23 cellular contexts compared by ENCODE assay signal in genomic region chr2:9519250-9519649, GRCh38. TPM values are rescaled to one million over a fixed set of nuclear protein-coding genes. Genes with fewer than 3 reads are reported as not detected.
DNase-seq lines count a peak whose midpoint lies in the region; ATAC-seq and TF ChIP-seq lines count a peak whose summit lies in the region.
"Had no signal": no experiment of that assay in that cellular context is flagged by ENCODE, and none has a peak within 500 bp of the region (broad histone marks: within the 10 kb centered on the region; RNA-seq: fewer than 3 reads in every experiment).

No MANE protein-coding gene starts in this region.

- H3K36me3 Mint-ChIP-seq in stimulated activated naive CD8-positive, alpha-beta T cell treated with anti-CD3 and anti-CD28 coated beads, Interleukin-15, Interleukin-2, amounts not matched to agents 100 ng/mL and 50 ng/mL, for 24 hours (ENCODE audit: low read depth): peaks cover 57% of the 10 kb centered on the region
- peaks cover 87% of the 10 kb centered on the region for H3K36me3 Mint-ChIP-seq in activated T-helper 17 cell treated with anti-CD3 and anti-CD28 coated beads, Interleukin-2, amount 50 U/mL, for 72 hours (ENCODE audit: low read depth)
- peaks cover 17 to 34% of the 10 kb centered on the region in 2 donors for H3K36me3 Mint-ChIP-seq in stimulated activated naive B cell treated with anti-CD40 and anti-IgM and Interleukin-4, amounts not matched to agents 10 μg/mL and 1 μg/mL and 100 μg/mL, for 72 hours

- H3K27me3 ChIP-seq in foreskin keratinocyte: no peaks in the 10 kb centered on the region
- H3K27me3 ChIP-seq: tibial nerve had no signal

- peak overlapping the region; percentile 47 for H3K27ac Mint-ChIP-seq in stimulated activated naive CD8-positive, alpha-beta T cell treated with anti-CD3 and anti-CD28 coated beads, Interleukin-15, Interleukin-2, amounts not matched to agents 100 ng/mL and 50 ng/mL, for 24 hours
- H3K27ac Mint-ChIP-seq in activated T-helper 17 cell treated with anti-CD3 and anti-CD28 coated beads, Interleukin-2, amount 50 U/mL, for 72 hours: peak overlapping the region; percentile 61
- H3K27ac Mint-ChIP-seq in stimulated activated naive B cell treated with anti-CD40 and anti-IgM and Interleukin-4, amounts not matched to agents 10 μg/mL and 1 μg/mL and 100 μg/mL, for 72 hours: peak overlapping the region; percentile 51
- H3K27ac Mint-ChIP-seq: activated CD8-positive, alpha-beta memory T cell treated with anti-CD3 and anti-CD28 coated beads, Interleukin-2, amount 10 ng/mL, durations not matched to agents 7 days and 5 days; GM23338; memory B cell; natural killer cell had no signal

- TF ChIP-seq CTCF in foreskin keratinocyte (conservative IDR thresholded peaks at IDR 0.05) (no peak), GM20000 (IDR thresholded peaks at IDR 0.05; ENCODE audit: extremely low read depth, missing control alignments) (no peak)

- H3K27me3 Mint-ChIP-seq in stimulated activated naive CD8-positive, alpha-beta T cell treated with anti-CD3 and anti-CD28 coated beads, Interleukin-15, Interleukin-2, amounts not matched to agents 100 ng/mL and 50 ng/mL, for 24 hours: no peaks in the 10 kb centered on the region
- no peaks in the 10 kb centered on the region for H3K27me3 Mint-ChIP-seq in activated T-helper 17 cell treated with anti-CD3 and anti-CD28 coated beads, Interleukin-2, amount 50 U/mL, for 72 hours
- H3K27me3 Mint-ChIP-seq in stimulated activated naive B cell treated with anti-CD40 and anti-IgM and Interleukin-4, amounts not matched to agents 10 μg/mL and 1 μg/mL and 100 μg/mL, for 72 hours: no peaks in the 10 kb centered on the region
- H3K27me3 Mint-ChIP-seq: activated CD8-positive, alpha-beta memory T cell treated with anti-CD3 and anti-CD28 coated beads, Interleukin-2, amount 10 ng/mL, durations not matched to agents 7 days and 5 days; CD8-positive, alpha-beta memory T cell; central memory CD8-positive, alpha-beta T cell; memory B cell had no signal

- no peak overlapping the region for H3K4me3 Mint-ChIP-seq in stimulated activated naive CD8-positive, alpha-beta T cell treated with anti-CD3 and anti-CD28 coated beads, Interleukin-15, Interleukin-2, amounts not matched to agents 100 ng/mL and 50 ng/mL, for 24 hours
- no peak overlapping the region for H3K4me3 Mint-ChIP-seq in activated T-helper 17 cell treated with anti-CD3 and anti-CD28 coated beads, Interleukin-2, amount 50 U/mL, for 72 hours
- H3K4me3 Mint-ChIP-seq in stimulated activated naive B cell treated with anti-CD40 and anti-IgM and Interleukin-4, amounts not matched to agents 10 μg/mL and 1 μg/mL and 100 μg/mL, for 72 hours: no peak overlapping the region
- H3K4me3 Mint-ChIP-seq: activated CD8-positive, alpha-beta memory T cell treated with anti-CD3 and anti-CD28 coated beads, Interleukin-2, amount 10 ng/mL, durations not matched to agents 7 days and 5 days; CD8-positive, alpha-beta memory T cell; central memory CD8-positive, alpha-beta T cell; GM23338; memory B cell; natural killer cell had no signal

- DNase-seq in stimulated activated naive CD8-positive, alpha-beta T cell treated with anti-CD3 and anti-CD28 coated beads, Interleukin-15, Interleukin-2, amounts not matched to agents 100 U/mL and 50 U/mL, for 24 hours: no peak
- DNase-seq in foreskin keratinocyte (peak in 1 of 2 donors; percentile 22), NCI-H2081 (lab: John Stamatoyannopoulos, UW) (no peak), EL (no peak), GM20000 (ENCODE audit: low spot score) (no peak)
- no peak for DNase-seq in stimulated activated naive B cell treated with anti-CD40 and anti-IgM and Interleukin-4, amounts not matched to agents 10 μg/mL and 1 μg/mL and 100 μg/mL, for 72 hours
- DNase-seq: activated CD8-positive, alpha-beta memory T cell treated with anti-CD3 and anti-CD28 coated beads, Interleukin-2, amount 10 ng/mL, durations not matched to agents 7 days and 5 days; activated effector memory CD4-positive, alpha-beta T cell treated with Interleukin-2 at 50 U/mL for 16 hours; amygdala; CD8-positive, alpha-beta memory T cell; DMS53; natural killer cell; NCI-H1105; NCI-H510A treated with DMSO at 0.1 percent for 48 hours; stimulated activated CD4-positive, alpha-beta T cell treated with anti-CD3 and anti-CD28 coated beads, Interleukin-1b, Interleukin-23, amount 100 ng/mL, for 48 hours; stimulated activated naive CD4-positive, alpha-beta T cell had no signal

- H3K4me1 ChIP-seq in foreskin keratinocyte: no peaks in the 10 kb centered on the region

- H3K9me3 Mint-ChIP-seq in stimulated activated naive CD8-positive, alpha-beta T cell treated with anti-CD3 and anti-CD28 coated beads, Interleukin-15, Interleukin-2, amounts not matched to agents 100 ng/mL and 50 ng/mL, for 24 hours: no peaks in the 10 kb centered on the region
- no peaks in the 10 kb centered on the region for H3K9me3 Mint-ChIP-seq in activated T-helper 17 cell treated with anti-CD3 and anti-CD28 coated beads, Interleukin-2, amount 50 U/mL, for 72 hours
- H3K9me3 Mint-ChIP-seq in stimulated activated naive B cell treated with anti-CD40 and anti-IgM and Interleukin-4, amounts not matched to agents 10 μg/mL and 1 μg/mL and 100 μg/mL, for 72 hours: no peaks in the 10 kb centered on the region
- H3K9me3 Mint-ChIP-seq: CD8-positive, alpha-beta memory T cell; central memory CD8-positive, alpha-beta T cell; GM23338; memory B cell; natural killer cell had no signal

- no peaks in the 10 kb centered on the region for H3K4me1 Mint-ChIP-seq in stimulated activated naive CD8-positive, alpha-beta T cell treated with anti-CD3 and anti-CD28 coated beads, Interleukin-15, Interleukin-2, amounts not matched to agents 100 ng/mL and 50 ng/mL, for 24 hours (ENCODE audit: low read depth)
- H3K4me1 Mint-ChIP-seq in activated T-helper 17 cell treated with anti-CD3 and anti-CD28 coated beads, Interleukin-2, amount 50 U/mL, for 72 hours: no peaks in the 10 kb centered on the region
- H3K4me1 Mint-ChIP-seq in stimulated activated naive B cell treated with anti-CD40 and anti-IgM and Interleukin-4, amounts not matched to agents 10 μg/mL and 1 μg/mL and 100 μg/mL, for 72 hours: no peaks in the 10 kb centered on the region
- H3K4me1 Mint-ChIP-seq: CD8-positive, alpha-beta memory T cell; central memory CD8-positive, alpha-beta T cell; GM23338; memory B cell; natural killer cell had no signal

- no peak for ATAC-seq in stimulated activated naive CD8-positive, alpha-beta T cell treated with anti-CD3 and anti-CD28 coated beads, Interleukin-15, Interleukin-2, amounts not matched to agents 100 U/mL and 50 U/mL, for 24 hours
- peak; percentile 42 for ATAC-seq in activated T-helper 17 cell treated with anti-CD3 and anti-CD28 coated beads, Interleukin-2, amount 50 U/mL, for 72 hours (replicated peaks)
- ATAC-seq in foreskin keratinocyte: peak; percentile 40
- ATAC-seq in stimulated activated naive B cell treated with anti-CD40 and anti-IgM and Interleukin-4, amounts not matched to agents 10 μg/mL and 1 μg/mL and 100 μg/mL, for 72 hours (replicated peaks): no peak
- ATAC-seq: activated CD8-positive, alpha-beta memory T cell treated with anti-CD3 and anti-CD28 coated beads, Interleukin-2, amount 10 ng/mL, durations not matched to agents 7 days and 5 days; GM12878; GM23338; natural killer cell had no signal

- no peak overlapping the region for H3K27ac ChIP-seq in foreskin keratinocyte
- H3K27ac ChIP-seq: tibial nerve had no signal

RNA-seq across cellular contexts. Expression of gene ADAM17, which starts 36.4 kb away (rescaled TPM):
- 10 to 100 TPM; 22.7 to 31.2 TPM for total RNA-seq in activated T-helper 17 cell treated with anti-CD3 and anti-CD28 coated beads, Interleukin-2, amount 50 U/mL, for 72 hours
- total RNA-seq in foreskin keratinocyte: 29.3 and 29.5 TPM in 2 replicates
- polyA plus RNA-seq in foreskin keratinocyte: 8.3 and 8.8 TPM in 2 replicates

RNA-seq across cellular contexts. Expression of gene IAH1, which starts 44.9 kb away (rescaled TPM):
- 10 to 100 TPM; 61.2 to 65.1 TPM for total RNA-seq in activated T-helper 17 cell treated with anti-CD3 and anti-CD28 coated beads, Interleukin-2, amount 50 U/mL, for 72 hours
- total RNA-seq in foreskin keratinocyte: 62.0 and 71.7 TPM in 2 replicates
- polyA plus RNA-seq in foreskin keratinocyte: 78.7 and 80.7 TPM in 2 replicates

Comparison
In these comparisons a context has a peak if more than half of its experiments do, and no peak if none do; other contexts are left out.
1. ATAC-seq: peak in activated T-helper 17 cell treated with anti-CD3 and anti-CD28 coated beads, Interleukin-2, amount 50 U/mL, for 72 hours (single experiment) and foreskin keratinocyte (single experiment); none in stimulated activated naive CD8-positive, alpha-beta T cell treated with anti-CD3 and anti-CD28 coated beads, Interleukin-15, Interleukin-2, amounts not matched to agents 100 U/mL and 50 U/mL, for 24 hours (single experiment) and stimulated activated naive B cell treated with anti-CD40 and anti-IgM and Interleukin-4, amounts not matched to agents 10 μg/mL and 1 μg/mL and 100 μg/mL, for 72 hours (0 of 2).
2. Peak in every context shown above with its lines, with median percentiles within 50 percentile points of each other: H3K27ac Mint-ChIP-seq.